ENCODE assay signal across 2 cellular contexts in the genomic region with DNA sequence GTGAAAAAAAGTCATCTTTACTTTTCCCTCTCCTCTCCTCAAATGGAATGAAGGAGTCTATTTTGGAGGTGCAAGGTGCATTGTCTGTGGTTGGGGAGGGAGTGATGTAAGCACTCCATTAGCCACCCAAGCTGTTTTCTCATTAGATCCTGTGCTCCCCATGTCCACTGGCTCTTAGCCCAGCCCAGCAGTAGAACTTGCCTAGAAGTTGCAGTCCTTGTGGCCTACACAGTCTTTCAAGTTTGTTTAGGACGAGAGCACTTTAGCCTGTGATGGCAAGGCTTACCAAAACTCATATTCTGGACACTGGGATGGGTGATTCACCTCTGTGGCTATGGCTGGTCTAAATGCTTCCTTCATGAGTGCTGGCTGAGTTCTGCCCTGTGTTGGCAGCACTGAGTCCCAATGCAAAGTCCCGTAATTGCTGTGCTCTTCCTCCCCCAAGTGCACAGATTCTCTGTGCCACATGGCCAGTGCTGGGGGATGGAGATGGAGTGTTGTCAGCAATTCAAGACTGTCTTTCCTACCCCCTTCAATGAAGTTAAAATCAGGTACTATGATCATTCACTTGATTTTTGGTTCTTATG.
TF ChIP-seq lines count a peak whose summit lies in the region.

No MANE protein-coding gene starts in this region.

TF ChIP-seq in HCT116, 20 proteins besides CTCF, POLR2A, EP300 and RAD21:
- no peak for TF ChIP-seq YY1 (IDR thresholded peaks at IDR 0.05; ENCODE audit: extremely low read depth, insufficient replicate concordance, low read depth, low read length)
- TF ChIP-seq ELF1 (IDR thresholded peaks at IDR 0.05; ENCODE audit: borderline replicate concordance, low read depth): no peak
- TF ChIP-seq SIN3A (IDR thresholded peaks at IDR 0.05; ENCODE audit: low read depth): no peak
- TF ChIP-seq EGR1 (IDR thresholded peaks at IDR 0.05; ENCODE audit: low read depth): no peak
- TF ChIP-seq, protein P1, sequence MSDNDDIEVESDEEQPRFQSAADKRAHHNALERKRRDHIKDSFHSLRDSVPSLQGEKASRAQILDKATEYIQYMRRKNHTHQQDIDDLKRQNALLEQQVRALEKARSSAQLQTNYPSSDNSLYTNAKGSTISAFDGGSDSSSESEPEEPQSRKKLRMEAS (IDR thresholded peaks at IDR 0.05): no peak
- no peak for TF ChIP-seq SRF (IDR thresholded peaks at IDR 0.05; ENCODE audit: low read depth)
- TF ChIP-seq EZH2phosphoT487 (IDR thresholded peaks at IDR 0.05; ENCODE audit: borderline replicate concordance): no peak
- TF ChIP-seq EZH2 (IDR thresholded peaks at IDR 0.05): no peak
- TF ChIP-seq CBX3 (IDR thresholded peaks at IDR 0.05; ENCODE audit: low read depth): no peak
- TF ChIP-seq, protein P2, sequence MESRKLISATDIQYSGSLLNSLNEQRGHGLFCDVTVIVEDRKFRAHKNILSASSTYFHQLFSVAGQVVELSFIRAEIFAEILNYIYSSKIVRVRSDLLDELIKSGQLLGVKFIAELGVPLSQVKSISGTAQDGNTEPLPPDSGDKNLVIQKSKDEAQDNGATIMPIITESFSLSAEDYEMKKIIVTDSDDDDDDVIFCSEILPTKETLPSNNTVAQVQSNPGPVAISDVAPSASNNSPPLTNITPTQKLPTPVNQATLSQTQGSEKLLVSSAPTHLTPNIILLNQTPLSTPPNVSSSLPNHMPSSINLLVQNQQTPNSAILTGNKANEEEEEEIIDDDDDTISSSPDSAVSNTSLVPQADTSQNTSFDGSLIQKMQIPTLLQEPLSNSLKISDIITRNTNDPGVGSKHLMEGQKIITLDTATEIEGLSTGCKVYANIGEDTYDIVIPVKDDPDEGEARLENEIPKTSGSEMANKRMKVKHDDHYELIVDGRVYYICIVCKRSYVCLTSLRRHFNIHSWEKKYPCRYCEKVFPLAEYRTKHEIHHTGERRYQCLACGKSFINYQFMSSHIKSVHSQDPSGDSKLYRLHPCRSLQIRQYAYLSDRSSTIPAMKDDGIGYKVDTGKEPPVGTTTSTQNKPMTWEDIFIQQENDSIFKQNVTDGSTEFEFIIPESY (IDR thresholded peaks at IDR 0.05; ENCODE audit: extremely low read depth, insufficient replicate concordance, low read length): no peak
- TF ChIP-seq, protein P3, sequence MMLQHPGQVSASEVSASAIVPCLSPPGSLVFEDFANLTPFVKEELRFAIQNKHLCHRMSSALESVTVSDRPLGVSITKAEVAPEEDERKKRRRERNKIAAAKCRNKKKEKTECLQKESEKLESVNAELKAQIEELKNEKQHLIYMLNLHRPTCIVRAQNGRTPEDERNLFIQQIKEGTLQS (IDR thresholded peaks at IDR 0.05): no peak
- TF ChIP-seq JUND (IDR thresholded peaks at IDR 0.05): no peak
- TF ChIP-seq ZFX (IDR thresholded peaks at IDR 0.05): no peak
- no peak for TF ChIP-seq FOSL1 (IDR thresholded peaks at IDR 0.05; ENCODE audit: low read depth)
- no peak for TF ChIP-seq TCF7L2 (IDR thresholded peaks at IDR 0.05; ENCODE audit: borderline replicate concordance, extremely low read depth, insufficient read depth, insufficient read length)
- TF ChIP-seq ZNF274 (IDR thresholded peaks at IDR 0.05; ENCODE audit: low read depth, low read length): no peak
- TF ChIP-seq SP1 (IDR thresholded peaks at IDR 0.05; ENCODE audit: low read depth): no peak
- TF ChIP-seq POLR2AphosphoS5 (IDR thresholded peaks at IDR 0.05; ENCODE audit: low read depth, low read length): no peak
- no peak for TF ChIP-seq CEBPB (IDR thresholded peaks at IDR 0.05; ENCODE audit: low read depth)
- no peak for TF ChIP-seq REST (IDR thresholded peaks at IDR 0.05; ENCODE audit: low read depth)
TF ChIP-seq in HCT116: peak in this region for 0.

TF ChIP-seq in H1, 55 proteins besides CTCF, POLR2A, EP300 and RAD21:
- no peak for TF ChIP-seq CTBP2 (IDR thresholded peaks at IDR 0.05; ENCODE audit: borderline replicate concordance, insufficient read depth, insufficient read length, low read length)
- no peak for TF ChIP-seq TEAD4 (IDR thresholded peaks at IDR 0.05; ENCODE audit: low read depth, low read length)
- no peak for TF ChIP-seq BACH1 (IDR thresholded peaks at IDR 0.05; ENCODE audit: low read length)
- no peak for TF ChIP-seq JUND (IDR thresholded peaks at IDR 0.05; ENCODE audit: low read length)
- no peak for TF ChIP-seq POLR2AphosphoS5 (IDR thresholded peaks at IDR 0.05; ENCODE audit: low read depth, low read length)
- TF ChIP-seq KDM4A (IDR thresholded peaks at IDR 0.05; ENCODE audit: low read depth, low read length, severe bottlenecking): no peak
- no peak for TF ChIP-seq SP1 (IDR thresholded peaks at IDR 0.05; ENCODE audit: low read depth, low read length)
- TF ChIP-seq BCL11A (IDR thresholded peaks at IDR 0.05; ENCODE audit: low read depth in 2 of 2, low read length in 2 of 2): no peak
- TF ChIP-seq TBP (IDR thresholded peaks at IDR 0.05; ENCODE audit: low read depth, low read length): no peak
- no peak for TF ChIP-seq TCF12 (IDR thresholded peaks at IDR 0.05; ENCODE audit: low read depth, low read length)
